ENCODE assay signal across 13 cellular contexts in the genomic region with DNA sequence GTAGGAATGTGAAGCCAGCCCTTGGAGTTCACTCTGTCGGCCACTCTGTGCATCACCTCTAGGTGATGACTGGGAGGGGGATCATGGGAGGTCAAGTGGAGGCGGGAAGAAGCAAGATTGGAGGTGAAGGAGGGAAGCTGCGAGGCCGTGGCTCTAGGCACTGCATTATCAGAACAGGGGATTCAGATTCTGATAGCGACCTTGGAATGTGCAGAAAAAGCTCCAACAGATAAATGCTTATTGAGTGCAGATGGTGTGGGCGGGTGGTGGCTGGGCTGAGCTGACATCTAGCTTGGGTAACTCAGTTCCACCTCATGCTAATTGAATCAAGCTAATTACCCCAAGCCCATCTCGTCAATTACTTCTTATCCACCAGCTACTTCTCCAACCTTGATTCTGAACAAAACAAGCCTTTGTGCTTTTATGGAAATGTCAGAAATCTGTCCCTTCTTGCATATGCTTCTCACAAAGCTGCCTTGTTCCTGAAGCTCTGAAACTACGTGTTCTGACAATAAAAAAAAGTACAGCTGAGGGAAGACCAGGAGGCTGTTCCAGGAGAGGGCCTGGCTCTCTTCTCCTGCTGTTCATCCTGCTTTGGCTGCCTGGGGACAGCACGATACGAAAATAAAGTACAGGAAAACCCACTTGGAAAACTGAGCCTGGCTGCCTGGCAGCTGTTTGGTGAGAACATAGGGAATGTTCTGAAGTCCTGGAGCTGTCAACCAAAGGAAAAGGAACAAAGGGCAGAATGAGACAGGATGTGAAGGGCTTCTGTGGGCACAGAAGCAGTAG. TPM values are rescaled to one million over a fixed set of nuclear protein-coding genes. Genes with fewer than 3 reads are reported as not detected.
DNase-seq lines count a peak whose midpoint lies in the region; ATAC-seq and TF ChIP-seq lines count a peak whose summit lies in the region.
"Had no signal": no experiment of that assay in that cellular context is flagged by ENCODE, and none has a peak within 500 bp of the region (broad histone marks: within the 10 kb centered on the region; RNA-seq: fewer than 3 reads in every experiment).

No MANE protein-coding gene starts in this region.

- no peaks in the 10 kb centered on the region for H3K79me2 ChIP-seq in SK-N-SH (ENCODE audit: insufficient read depth)

- ATAC-seq in HG02588 (IDR thresholded peaks at IDR 0.05; ENCODE audit: unreplicated experiment): no peak
- no peak for ATAC-seq in GM21390 (IDR thresholded peaks at IDR 0.05; ENCODE audit: unreplicated experiment)
- ATAC-seq: activated CD8-positive, alpha-beta T cell treated with anti-CD3 and anti-CD28 coated beads, Interleukin-2, amount 10 ng/mL, durations not matched to agents 7 days and 5 days had no signal

- H3K9ac ChIP-seq in SK-N-SH: no peak overlapping the region

- H3K4me2 ChIP-seq in SK-N-SH: no peak overlapping the region

- no peak overlapping the region for H3K27ac ChIP-seq in SK-N-SH (ENCODE audit: low read depth in 2 of 2, low read length in 1 of 2)
- H3K27ac ChIP-seq in cardiac muscle cell: peak overlapping the region; percentile 59

- DNase-seq in GM03348 (ENCODE audit: low spot score) (peak; percentile 32), SK-N-SH (peak; percentile 57), cardiac muscle cell (ENCODE audit: low read depth in 1 of 2, low spot score in 1 of 2) (peak; percentile 57 to 67), nucleus accumbens (lab: John Stamatoyannopoulos, UW) (peak in 34 of 56 donors; percentile 8 to 70 (median 36)), KG1 (lab: John Stamatoyannopoulos, UW) (no peak), NCI-H69 (lab: John Stamatoyannopoulos, UW) (no peak)
- DNase-seq: activated CD8-positive, alpha-beta T cell treated with anti-CD3 and anti-CD28 coated beads, Interleukin-2, amount 10 ng/mL, durations not matched to agents 7 days and 5 days; AML-193; effector CD4-positive, alpha-beta T cell; stimulated activated CD8-positive, alpha-beta memory T cell treated with anti-CD3 and anti-CD28 coated beads, Interleukin-4, amount 100 ng/mL, for 48 hours had no signal

- TF ChIP-seq CTCF in SK-N-SH (IDR thresholded peaks at IDR 0.05) (no peak), cardiac muscle cell (IDR thresholded peaks at IDR 0.05; ENCODE audit: low read depth, low read length) (no peak)

- no peaks in the 10 kb centered on the region for H3F3A ChIP-seq in SK-N-SH (replicated peaks; ENCODE audit: insufficient read depth)

- POLR2A ChIA-PET in SK-N-SH (lab: Yijun Ruan, JAX): no interaction called here

- 46% methylated on average over 10 of the region's 10 CpGs for WGBS in SK-N-SH (ENCODE audit: low lambda C conversion rate)

- no peak for TF ChIP-seq EP300 in SK-N-SH (IDR thresholded peaks at IDR 0.05; ENCODE audit: borderline replicate concordance in 1 of 2, low read depth in 1 of 2, low read length in 1 of 2)

- H3K4me3 ChIP-seq in SK-N-SH (ENCODE audit: low read depth in 2 of 2, low read length in 1 of 2): no peak overlapping the region
- H3K4me3 ChIP-seq in cardiac muscle cell: no peak overlapping the region

- TF ChIP-seq RAD21 in SK-N-SH (IDR thresholded peaks at IDR 0.05; ENCODE audit: low read length): no peak

- H2AFZ ChIP-seq in SK-N-SH (ENCODE audit: low read depth): no peak overlapping the region

- H3K9me3 ChIP-seq in SK-N-SH (no peaks in the 10 kb centered on the region), cardiac muscle cell (ENCODE audit: low read depth) (no peaks in the 10 kb centered on the region)

- H3K36me3 ChIP-seq in SK-N-SH (replicated peaks in 1 of 2; ENCODE audit: control insufficient read depth in 1 of 2, insufficient read depth in 2 of 2, low read length in 1 of 2) (no peaks in the 10 kb centered on the region), cardiac muscle cell (no peaks in the 10 kb centered on the region)

- H3K27me3 ChIP-seq in SK-N-SH (ENCODE audit: insufficient read depth) (no peaks in the 10 kb centered on the region), cardiac muscle cell (no peaks in the 10 kb centered on the region)

- peaks cover 0 to 14% of the 10 kb centered on the region in 2 experiments; a peak in 1 of 4 replicates for H3K4me1 ChIP-seq in SK-N-SH (ENCODE audit: control insufficient read depth in 1 of 2, insufficient read depth in 2 of 2, low read depth in 1 of 2, low read length in 1 of 2)
- peaks cover 30% of the 10 kb centered on the region for H3K4me1 ChIP-seq in cardiac muscle cell (ENCODE audit: low read depth)

- CTCF ChIA-PET in SK-N-SH (lab: Yijun Ruan, JAX): interaction anchor here (0.7 to 6.6 kb wide), 10 partner anchors 13 to 385 kb away, joined by 3 to 72 read pairs (median 5); a partner anchor contains a TSS

- no peaks in the 10 kb centered on the region for H4K20me1 ChIP-seq in SK-N-SH (ENCODE audit: insufficient read depth)

- no peaks in the 10 kb centered on the region for H3K9me2 ChIP-seq in SK-N-SH

TF ChIP-seq in SK-N-SH, 30 proteins besides CTCF, POLR2A, EP300 and RAD21:
- TF ChIP-seq, protein P1, sequence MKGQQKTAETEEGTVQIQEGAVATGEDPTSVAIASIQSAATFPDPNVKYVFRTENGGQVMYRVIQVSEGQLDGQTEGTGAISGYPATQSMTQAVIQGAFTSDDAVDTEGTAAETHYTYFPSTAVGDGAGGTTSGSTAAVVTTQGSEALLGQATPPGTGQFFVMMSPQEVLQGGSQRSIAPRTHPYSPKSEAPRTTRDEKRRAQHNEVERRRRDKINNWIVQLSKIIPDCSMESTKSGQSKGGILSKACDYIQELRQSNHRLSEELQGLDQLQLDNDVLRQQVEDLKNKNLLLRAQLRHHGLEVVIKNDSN (IDR thresholded peaks at IDR 0.05; ENCODE audit: borderline replicate concordance, low read depth): no peak
- TF ChIP-seq RCOR1 (IDR thresholded peaks at IDR 0.05; ENCODE audit: low read length): peak; percentile 80; the same call in 1 of the 2 replicates
- TF ChIP-seq GATA2 (CRISPR knock-in tag; IDR thresholded peaks at IDR 0.05): peak; percentile 74
TF ChIP-seq in SK-N-SH: peak in this region for 2.

RNA-seq across cellular contexts. Expression of a gene that starts 27.5 kb away (rescaled TPM):
- polyA plus RNA-seq in SK-N-SH (2012; rRNA removed) (not detected in 2 replicates), cardiac muscle cell (not detected in 2 replicates)
- polyA plus RNA-seq in SK-N-SH (2012; cell fraction: cytosol; rRNA removed): not detected in 2 replicates
- not detected in 2 replicates for polyA plus RNA-seq in SK-N-SH (2012; cell fraction: nucleus; rRNA removed)
- total RNA-seq in cardiac muscle cell: not detected in 2 replicates
- total RNA-seq: activated CD8-positive, alpha-beta T cell treated with anti-CD3 and anti-CD28 coated beads, Interleukin-2, amount 10 ng/mL, durations not matched to agents 7 days and 5 days; T-helper 1 cell treated with Interleukin-12 subunit alpha and Interleukin-12 subunit beta and Interleukin-4 antibody, amounts not matched to agents 30 ng/mL and 1 ng/mL, for 36 hours had no signal

RNA-seq across cellular contexts. Expression of a gene that starts 49.8 kb away (rescaled TPM):
- 8.4 and 8.9 TPM in 2 replicates for polyA plus RNA-seq in SK-N-SH (2012; rRNA removed)
- 2.8 and 4.0 TPM in 2 replicates for polyA plus RNA-seq in SK-N-SH (2012; cell fraction: cytosol; rRNA removed)
- 42.2 and 42.4 TPM in 2 replicates for polyA plus RNA-seq in SK-N-SH (2012; cell fraction: nucleus; rRNA removed)
- 16.2 and 16.7 TPM in 2 replicates for total RNA-seq in cardiac muscle cell
- polyA plus RNA-seq in cardiac muscle cell: 13.3 and 13.6 TPM in 2 replicates

Comparison
In these comparisons a context has a peak if more than half of its experiments do, and no peak if none do; other contexts are left out.
1. DNase-seq: peak in GM03348 (single experiment), SK-N-SH (single experiment), cardiac muscle cell (2 of 2) and nucleus accumbens (34 of 56); none in KG1 (single experiment) and NCI-H69 (single experiment).